Comparison of ENCODE assay signal across 10 cellular contexts in the genomic region with DNA sequence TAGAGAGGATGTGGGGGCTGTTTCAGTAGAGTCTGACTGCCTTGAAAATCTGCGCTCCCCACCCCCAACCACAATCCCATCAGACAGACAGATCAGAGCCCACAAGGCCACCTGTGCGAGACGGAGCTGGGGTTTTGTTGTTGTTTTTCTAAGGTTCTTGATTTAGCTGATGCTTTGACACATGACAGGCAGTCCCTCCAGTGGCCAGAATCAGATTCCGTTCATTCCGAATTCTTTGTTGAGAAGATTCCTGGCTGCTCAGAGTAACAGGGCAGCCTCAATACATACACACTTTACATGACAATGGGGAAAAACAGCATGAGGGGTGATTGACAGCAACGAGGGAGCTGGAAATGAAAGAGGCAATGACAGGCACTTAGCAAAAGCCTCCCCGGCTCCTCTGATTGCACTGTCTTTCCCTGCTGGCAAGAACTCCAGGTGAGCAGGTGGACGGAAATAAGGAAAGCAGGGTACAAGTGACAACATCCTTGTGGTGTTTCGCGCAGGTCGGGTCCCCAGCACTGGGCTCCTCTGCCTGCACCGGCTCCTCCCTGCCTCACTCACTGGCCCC.
A peak's percentile ranks its signal among the peaks of the same experiment; 100 is the strongest.
DNase-seq lines count a peak whose midpoint lies in the region; ATAC-seq and TF ChIP-seq lines count a peak whose summit lies in the region.
"Had no signal": no experiment of that assay in that cellular context is flagged by ENCODE, and none has a peak within 500 bp of the region (broad histone marks: within the 10 kb centered on the region; RNA-seq: fewer than 3 reads in every experiment).

No MANE protein-coding gene starts in this region.

- H3F3A ChIP-seq in neural cell (ENCODE audit: insufficient read depth, low read length, poor library complexity, severe bottlenecking), result peaks cover 3% of the 10 kb centered on the region

- WGBS in HUES64, result 6% methylated on average over 11 of the region's 12 CpGs

- peaks cover 36% of the 10 kb centered on the region for H3K4me1 Mint-ChIP-seq in activated T-helper 2 cell treated with anti-CD3 and anti-CD28 coated beads, Interferon-gamma antibody, Interleukin-2, Interleukin-4, amounts not matched to agents 10 μg/mL and 5 μg/mL and 100 μg/mL, durations not matched to agents 14 hours and 24 hours and 36 hours (ENCODE audit: low read depth)
- H3K4me1 Mint-ChIP-seq in natural killer cell treated with Interleukin-12 subunit alpha and Interleukin-12 subunit beta and Interleukin-15 and Interleukin-18, amount 100 ng/mL, for 72 hours (ENCODE audit: low read depth in 2 of 2), result peaks cover 11 to 19% of the 10 kb centered on the region in 2 donors

- no peaks in the 10 kb centered on the region for H3K27me3 ChIP-seq in HUES64 (ENCODE audit: insufficient read depth, low read length)
- no peaks in the 10 kb centered on the region for H3K27me3 ChIP-seq in neural cell (ENCODE audit: insufficient read depth, low read depth, low read length)
- H3K27me3 ChIP-seq: left lung had no signal

- no peaks in the 10 kb centered on the region for H3K79me2 ChIP-seq in neural cell (replicated peaks; ENCODE audit: insufficient read depth, low read length)

- H3K4me3 Mint-ChIP-seq in activated T-helper 2 cell treated with anti-CD3 and anti-CD28 coated beads, Interferon-gamma antibody, Interleukin-2, Interleukin-4, amounts not matched to agents 10 μg/mL and 5 μg/mL and 100 μg/mL, durations not matched to agents 14 hours and 24 hours and 36 hours (ENCODE audit: low read depth), result no peak overlapping the region
- H3K4me3 Mint-ChIP-seq in natural killer cell treated with Interleukin-12 subunit alpha and Interleukin-12 subunit beta and Interleukin-15 and Interleukin-18, amount 100 ng/mL, for 72 hours, result no peak overlapping the region

- H3K27me3 Mint-ChIP-seq in activated T-helper 2 cell treated with anti-CD3 and anti-CD28 coated beads, Interferon-gamma antibody, Interleukin-2, Interleukin-4, amounts not matched to agents 10 μg/mL and 5 μg/mL and 100 μg/mL, durations not matched to agents 14 hours and 24 hours and 36 hours (ENCODE audit: low read depth), result no peaks in the 10 kb centered on the region
- H3K27me3 Mint-ChIP-seq in natural killer cell treated with Interleukin-12 subunit alpha and Interleukin-12 subunit beta and Interleukin-15 and Interleukin-18, amount 100 ng/mL, for 72 hours, result no peaks in the 10 kb centered on the region

- intact Hi-C loops in activated T-helper 2 cell treated with anti-CD3 and anti-CD28 coated beads, Interferon-gamma antibody, Interleukin-2, Interleukin-4, amounts not matched to agents 10 μg/mL and 5 μg/mL and 100 μg/mL, durations not matched to agents 14 hours and 24 hours and 36 hours (cut with micrococcal nuclease), result loop anchor here (10.0 kb wide), 1 partner anchor 152 kb away; no protein-coding TSS in a partner anchor

- H3K9me2 ChIP-seq in neural cell (ENCODE audit: insufficient read depth, low read length), result no peaks in the 10 kb centered on the region

- H3K27ac Mint-ChIP-seq in activated T-helper 2 cell treated with anti-CD3 and anti-CD28 coated beads, Interferon-gamma antibody, Interleukin-2, Interleukin-4, amounts not matched to agents 10 μg/mL and 5 μg/mL and 100 μg/mL, durations not matched to agents 14 hours and 24 hours and 36 hours, result peak overlapping the region; percentile 17
- no peak overlapping the region for H3K27ac Mint-ChIP-seq in natural killer cell treated with Interleukin-12 subunit alpha and Interleukin-12 subunit beta and Interleukin-15 and Interleukin-18, amount 100 ng/mL, for 72 hours

- H3K36me3 Mint-ChIP-seq in activated T-helper 2 cell treated with anti-CD3 and anti-CD28 coated beads, Interferon-gamma antibody, Interleukin-2, Interleukin-4, amounts not matched to agents 10 μg/mL and 5 μg/mL and 100 μg/mL, durations not matched to agents 14 hours and 24 hours and 36 hours (ENCODE audit: low read depth), result peaks cover 30% of the 10 kb centered on the region
- H3K36me3 Mint-ChIP-seq in natural killer cell treated with Interleukin-12 subunit alpha and Interleukin-12 subunit beta and Interleukin-15 and Interleukin-18, amount 100 ng/mL, for 72 hours, result no peaks in the 10 kb centered on the region

- TF ChIP-seq EP300 in neural cell (conservative IDR thresholded peaks at IDR 0.05; ENCODE audit: poor library complexity, severe bottlenecking), result peak; percentile 97

- H4K20me1 ChIP-seq in neural cell (ENCODE audit: insufficient read depth), result no peaks in the 10 kb centered on the region

- ATAC-seq in GM18873 (IDR thresholded peaks at IDR 0.05; ENCODE audit: low FRiP score, unreplicated experiment) (peak; percentile 42), GM18498 (IDR thresholded peaks at IDR 0.05; ENCODE audit: unreplicated experiment) (no peak), GM21786 (IDR thresholded peaks at IDR 0.05; ENCODE audit: unreplicated experiment) (no peak), HG03521 (IDR thresholded peaks at IDR 0.05; ENCODE audit: unreplicated experiment) (no peak)
- no peak for ATAC-seq in natural killer cell treated with Interleukin-12 subunit alpha and Interleukin-12 subunit beta and Interleukin-15 and Interleukin-18, amount 100 ng/mL, for 72 hours
- ATAC-seq: left lung had no signal

- TF ChIP-seq CTCF in neural cell (IDR thresholded peaks at IDR 0.05; ENCODE audit: poor library complexity, severe bottlenecking), result peak; percentile 67

- H3K27ac ChIP-seq in HUES64 (ENCODE audit: low read depth, low read length), result peak overlapping the region; percentile 75; the same call in 1 of the 2 replicates
- peak overlapping the region; percentile 92 for H3K27ac ChIP-seq in neural cell (ENCODE audit: low read length)
- H3K27ac ChIP-seq: left lung had no signal

- no peak for DNase-seq in activated T-helper 2 cell treated with anti-CD3 and anti-CD28 coated beads, Interferon-gamma antibody, Interleukin-2, Interleukin-4, amounts not matched to agents 10 μg/mL and 5 μg/mL and 100 μg/mL, durations not matched to agents 14 hours and 24 hours and 36 hours (ENCODE audit: low spot score)
- DNase-seq in natural killer cell treated with Interleukin-12 subunit alpha and Interleukin-12 subunit beta and Interleukin-15 and Interleukin-18, amount 100 ng/mL, for 72 hours (ENCODE audit: low spot score), result no peak
- DNase-seq: activated T-cell treated with anti-CD3 and anti-CD28 coated beads for 4 hours had no signal

- H3K36me3 ChIP-seq in HUES64 (ENCODE audit: insufficient read depth, low read length), result peaks cover 34% of the 10 kb centered on the region
- no peaks in the 10 kb centered on the region for H3K36me3 ChIP-seq in neural cell (ENCODE audit: insufficient read depth, low read length)

- H3K4me3 ChIP-seq in HUES64 (ENCODE audit: low read length), result no peak overlapping the region
- H3K4me3 ChIP-seq in neural cell (ENCODE audit: low read length), result peak overlapping the region; percentile 56
- H3K4me3 ChIP-seq: left lung had no signal

- peak; percentile 67 for TF ChIP-seq RAD21 in neural cell (conservative IDR thresholded peaks at IDR 0.05)

- no peaks in the 10 kb centered on the region for H3K9me3 Mint-ChIP-seq in activated T-helper 2 cell treated with anti-CD3 and anti-CD28 coated beads, Interferon-gamma antibody, Interleukin-2, Interleukin-4, amounts not matched to agents 10 μg/mL and 5 μg/mL and 100 μg/mL, durations not matched to agents 14 hours and 24 hours and 36 hours
- H3K9me3 Mint-ChIP-seq in natural killer cell treated with Interleukin-12 subunit alpha and Interleukin-12 subunit beta and Interleukin-15 and Interleukin-18, amount 100 ng/mL, for 72 hours, result no peaks in the 10 kb centered on the region

- H3K4me2 ChIP-seq in neural cell (ENCODE audit: low read length), result peak overlapping the region; percentile 41

- H3K4me1 ChIP-seq in HUES64 (ENCODE audit: insufficient read depth, low read length), result peaks cover 22% of the 10 kb centered on the region

- H3K9me3 ChIP-seq in HUES64 (ENCODE audit: insufficient read depth, low read depth, low read length) (no peaks in the 10 kb centered on the region), neural cell (ENCODE audit: low read length) (no peaks in the 10 kb centered on the region)
- H3K9me3 ChIP-seq: left lung had no signal

- H3K9ac ChIP-seq in HUES64 (ENCODE audit: low read depth, low read length) (no peak overlapping the region), neural cell (ENCODE audit: low read length) (peak overlapping the region; percentile 61)

- H2AFZ ChIP-seq in neural cell (ENCODE audit: low read depth, low read length), result peak overlapping the region; percentile 19

TF ChIP-seq in neural cell, 6 proteins besides CTCF, POLR2A, EP300 and RAD21:
- peak; percentile 86 for TF ChIP-seq POLR2AphosphoS5 (IDR thresholded peaks at IDR 0.05)
- peak; percentile 65 for TF ChIP-seq MXI1 (conservative IDR thresholded peaks at IDR 0.05; ENCODE audit: poor library complexity, severe bottlenecking)
- TF ChIP-seq SMC3 (conservative IDR thresholded peaks at IDR 0.05; ENCODE audit: poor library complexity), result peak; percentile 73
- no peak for TF ChIP-seq EZH2 (IDR thresholded peaks at IDR 0.05; ENCODE audit: borderline replicate concordance, insufficient read depth, low read length, poor library complexity, severe bottlenecking)
- TF ChIP-seq, protein P1, sequence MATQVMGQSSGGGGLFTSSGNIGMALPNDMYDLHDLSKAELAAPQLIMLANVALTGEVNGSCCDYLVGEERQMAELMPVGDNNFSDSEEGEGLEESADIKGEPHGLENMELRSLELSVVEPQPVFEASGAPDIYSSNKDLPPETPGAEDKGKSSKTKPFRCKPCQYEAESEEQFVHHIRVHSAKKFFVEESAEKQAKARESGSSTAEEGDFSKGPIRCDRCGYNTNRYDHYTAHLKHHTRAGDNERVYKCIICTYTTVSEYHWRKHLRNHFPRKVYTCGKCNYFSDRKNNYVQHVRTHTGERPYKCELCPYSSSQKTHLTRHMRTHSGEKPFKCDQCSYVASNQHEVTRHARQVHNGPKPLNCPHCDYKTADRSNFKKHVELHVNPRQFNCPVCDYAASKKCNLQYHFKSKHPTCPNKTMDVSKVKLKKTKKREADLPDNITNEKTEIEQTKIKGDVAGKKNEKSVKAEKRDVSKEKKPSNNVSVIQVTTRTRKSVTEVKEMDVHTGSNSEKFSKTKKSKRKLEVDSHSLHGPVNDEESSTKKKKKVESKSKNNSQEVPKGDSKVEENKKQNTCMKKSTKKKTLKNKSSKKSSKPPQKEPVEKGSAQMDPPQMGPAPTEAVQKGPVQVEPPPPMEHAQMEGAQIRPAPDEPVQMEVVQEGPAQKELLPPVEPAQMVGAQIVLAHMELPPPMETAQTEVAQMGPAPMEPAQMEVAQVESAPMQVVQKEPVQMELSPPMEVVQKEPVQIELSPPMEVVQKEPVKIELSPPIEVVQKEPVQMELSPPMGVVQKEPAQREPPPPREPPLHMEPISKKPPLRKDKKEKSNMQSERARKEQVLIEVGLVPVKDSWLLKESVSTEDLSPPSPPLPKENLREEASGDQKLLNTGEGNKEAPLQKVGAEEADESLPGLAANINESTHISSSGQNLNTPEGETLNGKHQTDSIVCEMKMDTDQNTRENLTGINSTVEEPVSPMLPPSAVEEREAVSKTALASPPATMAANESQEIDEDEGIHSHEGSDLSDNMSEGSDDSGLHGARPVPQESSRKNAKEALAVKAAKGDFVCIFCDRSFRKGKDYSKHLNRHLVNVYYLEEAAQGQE (IDR thresholded peaks at IDR 0.05; ENCODE audit: borderline replicate concordance), result peak; percentile 78
- no peak for TF ChIP-seq TAF1 (IDR thresholded peaks at IDR 0.05; ENCODE audit: low read depth)
